In genomic region chr13:100464006-100464405, GRCh38 we compare ENCODE assay signal across 16 cellular contexts.
"Had no signal": no experiment of that assay in that cellular context is flagged by ENCODE, and none has a peak within 500 bp of the region (broad histone marks: within the 10 kb centered on the region; RNA-seq: fewer than 3 reads in every experiment).

No MANE protein-coding gene starts in this region.

- H3K27me3 Mint-ChIP-seq: effector memory CD8-positive, alpha-beta T cell; naive thymus-derived CD8-positive, alpha-beta T cell had no signal

- H3K4me3 ChIP-seq: esophagus squamous epithelium, heart left ventricle, mucosa of descending colon, skin epidermis had no signal

- H3K4me3 Mint-ChIP-seq: effector memory CD8-positive, alpha-beta T cell; naive thymus-derived CD8-positive, alpha-beta T cell had no signal

- H3K27ac ChIP-seq: esophagus squamous epithelium, heart left ventricle, neutrophil, skin epidermis had no signal

- H3K27me3 ChIP-seq: esophagus squamous epithelium, heart left ventricle, neutrophil had no signal

- H3K4me1 ChIP-seq: esophagus squamous epithelium had no signal

- ATAC-seq: effector memory CD8-positive, alpha-beta T cell; heart left ventricle; mucosa of descending colon; naive thymus-derived CD8-positive, alpha-beta T cell; sciatic nerve had no signal

- H3K9me3 Mint-ChIP-seq: effector memory CD8-positive, alpha-beta T cell had no signal

- H3K27ac Mint-ChIP-seq: effector memory CD8-positive, alpha-beta T cell; naive thymus-derived CD8-positive, alpha-beta T cell had no signal

- DNase-seq: cortex of kidney; effector memory CD8-positive, alpha-beta T cell; esophagus squamous epithelium; foreskin melanocyte; heart left ventricle; hippocampal formation; kidney glomerular epithelial cell; mucosa of descending colon; naive thymus-derived CD8-positive, alpha-beta T cell; posterior cingulate gyrus; stimulated activated CD4-positive, alpha-beta T cell treated with anti-CD3 and anti-CD28 coated beads, Interleukin-12 subunit alpha, Interleukin-12 subunit beta, amount 100 ng/mL, for 4 hours; stimulated activated naive CD4-positive, alpha-beta T cell treated with Interleukin-2 at 50 U/mL for 16 hours; trophoblast cell had no signal

- H3K36me3 ChIP-seq: heart left ventricle, neutrophil had no signal
